In genomic region chr1:34746101-34746500, GRCh38 we compare ENCODE assay signal across 23 cellular contexts. TPM values are rescaled to one million over a fixed set of nuclear protein-coding genes. Genes with fewer than 3 reads are reported as not detected.
DNase-seq lines count a peak whose midpoint lies in the region; ATAC-seq, FAIRE-seq and TF ChIP-seq lines count a peak whose summit lies in the region.
"Had no signal": no experiment of that assay in that cellular context is flagged by ENCODE, and none has a peak within 500 bp of the region (broad histone marks: within the 10 kb centered on the region; RNA-seq: fewer than 3 reads in every experiment).

No MANE protein-coding gene starts in this region.

- H4K20me1 ChIP-seq in HepG2 (ENCODE audit: insufficient read depth, low read length) = no peaks in the 10 kb centered on the region

- peaks cover 46% of the 10 kb centered on the region for H3K27me3 Mint-ChIP-seq in mesothelial cell of epicardium (ENCODE audit: low read depth)

- H3K9me3 ChIP-seq in HepG2 (ENCODE audit: low read length) (no peaks in the 10 kb centered on the region), right lobe of liver (no peaks in the 10 kb centered on the region), neuronal stem cell (replicated peaks in 1 of 2; ENCODE audit: control insufficient read depth in 2 of 2, insufficient read depth in 1 of 2, low read depth in 1 of 2, low read length in 2 of 2) (no peaks in the 10 kb centered on the region)

- no peaks in the 10 kb centered on the region for H3K9me3 Mint-ChIP-seq in mesothelial cell of epicardium
- H3K9me3 Mint-ChIP-seq: CD4-positive, alpha-beta memory T cell had no signal

- no peak overlapping the region for H3K18ac ChIP-seq in neuronal stem cell (ENCODE audit: low read length)

- CTCF ChIA-PET in HepG2 (lab: Yijun Ruan, JAX; ENCODE audit: low intra/inter-chr PET ratio, low total read pairs) = no interaction called here

- no peaks in the 10 kb centered on the region for H3K4me1 Mint-ChIP-seq in mesothelial cell of epicardium

- H3K9ac ChIP-seq in HepG2 (ENCODE audit: insufficient read depth, low read depth, low read length) = no peak overlapping the region
- H3K9ac ChIP-seq in neuronal stem cell (ENCODE audit: low read depth, low read length, poor library complexity) = peak overlapping the region; percentile 45

- H3K36me3 Mint-ChIP-seq in mesothelial cell of epicardium = no peaks in the 10 kb centered on the region
- H3K36me3 Mint-ChIP-seq: CD4-positive, alpha-beta memory T cell had no signal

- no peak for TF ChIP-seq POLR2A in HepG2 (IDR thresholded peaks at IDR 0.05; ENCODE audit: insufficient read depth in 1 of 2, low read depth in 2 of 2, low read length in 2 of 2)
- no peak for TF ChIP-seq POLR2A in right lobe of liver (IDR thresholded peaks at IDR 0.05)

- H3K4me3 Mint-ChIP-seq in mesothelial cell of epicardium = no peak overlapping the region
- H3K4me3 Mint-ChIP-seq: CD4-positive, alpha-beta memory T cell had no signal

- H4K91ac ChIP-seq in neuronal stem cell (ENCODE audit: low read depth, low read length, poor library complexity) = no peak overlapping the region

- BruUV-seq in HepG2 (replicated peaks; lab: Mats Ljungman, UMichigan) = no TSS peak

- POLR2A ChIA-PET in HepG2 (lab: Yijun Ruan, JAX) = no interaction called here

- H2AFZ ChIP-seq in HepG2 (ENCODE audit: low read length) (no peak overlapping the region), neuronal stem cell (ENCODE audit: low read length) (no peak overlapping the region)

- H3K4me2 ChIP-seq in HepG2 (ENCODE audit: low read depth, low read length) (no peak overlapping the region), neuronal stem cell (ENCODE audit: insufficient read depth, low read length, poor library complexity, severe bottlenecking) (no peak overlapping the region)

- H3K36me3 ChIP-seq in HepG2 (replicated peaks in 1 of 2; ENCODE audit: control insufficient read depth in 1 of 2, insufficient read depth in 2 of 2, low read length in 2 of 2) = no peaks in the 10 kb centered on the region
- H3K36me3 ChIP-seq in right lobe of liver = no peaks in the 10 kb centered on the region
- H3K36me3 ChIP-seq in bronchial epithelial cell (ENCODE audit: control insufficient read depth, insufficient read depth, low read length) = no peaks in the 10 kb centered on the region
- no peaks in the 10 kb centered on the region for H3K36me3 ChIP-seq in neuronal stem cell (replicated peaks in 1 of 2; ENCODE audit: control insufficient read depth in 2 of 2, insufficient read depth in 2 of 2, low read length in 2 of 2)

- no peak overlapping the region for H2AK5ac ChIP-seq in neuronal stem cell (ENCODE audit: low read depth, low read length)

- H3K23ac ChIP-seq in neuronal stem cell (ENCODE audit: low read depth, low read length, poor library complexity) = no peak overlapping the region

- H3K4me3 ChIP-seq in HepG2 (replicated peaks in 1 of 3; ENCODE audit: insufficient read depth in 1 of 3, low read depth in 2 of 3, low read length in 3 of 3) = no peak overlapping the region
- no peak overlapping the region for H3K4me3 ChIP-seq in right lobe of liver
- H3K4me3 ChIP-seq in bronchial epithelial cell (ENCODE audit: low read depth, low read length) = no peak overlapping the region
- H3K4me3 ChIP-seq in neuronal stem cell (ENCODE audit: low read length in 2 of 2) = no peak overlapping the region

- intact Hi-C loops in HepG2 (cut with micrococcal nuclease; ENCODE audit: unreplicated experiment) = no loop called here
- intact Hi-C loops in right lobe of liver (cut with DNase I) = no loop called here

- H3K4me1 ChIP-seq in HepG2 (ENCODE audit: insufficient read depth, low read length) = peaks cover 6% of the 10 kb centered on the region; the same call in 1 of the 2 replicates
- no peaks in the 10 kb centered on the region for H3K4me1 ChIP-seq in right lobe of liver
- peaks cover 0 to 13% of the 10 kb centered on the region in 2 donors for H3K4me1 ChIP-seq in neuronal stem cell (ENCODE audit: control insufficient read depth in 2 of 2, insufficient read depth in 1 of 2, low read depth in 1 of 2, low read length in 2 of 2)

- no peak overlapping the region for H2BK15ac ChIP-seq in neuronal stem cell (ENCODE audit: low read length)

- no peak overlapping the region for H2BK12ac ChIP-seq in neuronal stem cell (ENCODE audit: low read length)

- WGBS in HepG2 (ENCODE audit: low lambda C conversion rate) = 0% methylated on average over 2 of the region's 4 CpGs
- no CpG with 5 or more reads among the region's 4 CpGs for WGBS in right lobe of liver (ENCODE audit: insufficient coverage, low coverage, low lambda C conversion rate, missing lambda C conversion rate)
- WGBS in neuronal stem cell (ENCODE audit: extremely low coverage in 2 of 2, insufficient read length in 2 of 2, insufficient replicate concordance in 1 of 2), 2 donors = no CpG with 5 or more reads among the region's 4 CpGs

- no peak for TF ChIP-seq RAD21 in HepG2 (CRISPR knock-in tag; IDR thresholded peaks at IDR 0.05)

- in situ Hi-C loops in HepG2 (cut with HindIII; ENCODE audit: extremely low pct_ligation_motif_present, low pct_unique_long_range_greater_than_20kb) = loop anchor here (10.0 kb wide), 3 partner anchors 201 to 1111 kb away; no protein-coding TSS in a partner anchor

- ATAC-seq in HepG2 = no peak
- ATAC-seq in right lobe of liver = no peak

- H4K8ac ChIP-seq in neuronal stem cell (ENCODE audit: low read depth, low read length) = no peak overlapping the region

- FAIRE-seq in HepG2 (lab: Jason Lieb, UNC) = no peak
- FAIRE-seq in bronchial epithelial cell (lab: Jason Lieb, UNC) = peak; percentile 86
- FAIRE-seq: GM12891 had no signal

- H3K27me3 ChIP-seq in HepG2 (ENCODE audit: control insufficient read depth in 1 of 2, insufficient read depth in 2 of 2, low read length in 2 of 2) = peaks cover 2 to 17% of the 10 kb centered on the region in 2 experiments; a peak in 4 of 5 replicates
- H3K27me3 ChIP-seq in right lobe of liver = no peaks in the 10 kb centered on the region
- no peaks in the 10 kb centered on the region for H3K27me3 ChIP-seq in bronchial epithelial cell (ENCODE audit: control insufficient read depth, insufficient read depth, low read length)
- H3K27me3 ChIP-seq in neuronal stem cell (ENCODE audit: control insufficient read depth in 3 of 3, insufficient read depth in 3 of 3, low read depth in 1 of 3, low read length in 3 of 3) = peaks cover 0 to 36% (median 0%) of the 10 kb centered on the region in 3 experiments

- TF ChIP-seq EP300 in HepG2 (IDR thresholded peaks at IDR 0.05; ENCODE audit: low read depth in 2 of 2, low read length in 2 of 2) (no peak), HepG2 (CRISPR knock-in tag; IDR thresholded peaks at IDR 0.05; ENCODE audit: borderline replicate concordance) (no peak)

- H2BK5ac ChIP-seq in neuronal stem cell (ENCODE audit: low read length) = no peak overlapping the region

- no peak for TF ChIP-seq CTCF in HepG2 (CRISPR knock-in tag; IDR thresholded peaks at IDR 0.05)
- TF ChIP-seq CTCF in right lobe of liver (IDR thresholded peaks at IDR 0.05) = no peak
- no peak for TF ChIP-seq CTCF in bronchial epithelial cell (IDR thresholded peaks at IDR 0.05; ENCODE audit: insufficient read depth, low read length, severe bottlenecking)
- TF ChIP-seq CTCF in mesothelial cell of epicardium (IDR thresholded peaks at IDR 0.05; ENCODE audit: unreplicated experiment) = no peak

- no peak overlapping the region for H3K27ac Mint-ChIP-seq in mesothelial cell of epicardium
- H3K27ac Mint-ChIP-seq: CD4-positive, alpha-beta memory T cell had no signal

- no peak for DNase-seq in HepG2 (ENCODE audit: low spot score)
- DNase-seq in right lobe of liver = no peak
- no peak for DNase-seq in bronchial epithelial cell (ENCODE audit: low read depth)
- no peak for DNase-seq in neuronal stem cell (ENCODE audit: low spot score)
- no peak for DNase-seq in stimulated activated CD8-positive, alpha-beta memory T cell treated with anti-CD3 and anti-CD28 coated beads, Interleukin-4, amount 100 ng/mL, for 48 hours
- DNase-seq in mesothelial cell of epicardium (ENCODE audit: low spot score in 2 of 2, unreplicated experiment in 2 of 2) = no peak
- no peak for DNase-seq in activated CD4-positive, alpha-beta T cell treated with anti-CD3 and anti-CD28 coated beads for 48 hours
- DNase-seq: 8988T; C1 segment of cervical spinal cord; Calu3; CD4-positive, alpha-beta memory T cell; COR-L47; DMS53; DMS79 treated with DMSO at 0.1 percent for 48 hours; GF-D8; GOT3; H7; HCEC 1CT had no signal

- H3K79me2 ChIP-seq in HepG2 (ENCODE audit: insufficient read depth, low read length) = no peaks in the 10 kb centered on the region

- H2BK120ac ChIP-seq in neuronal stem cell (ENCODE audit: low read depth, low read length) = no peak overlapping the region

- no peak overlapping the region for H3K4ac ChIP-seq in neuronal stem cell (ENCODE audit: low read length)

- H3K14ac ChIP-seq in neuronal stem cell (ENCODE audit: low read length) = no peak overlapping the region

- no peaks in the 10 kb centered on the region for H3K79me1 ChIP-seq in neuronal stem cell (ENCODE audit: low read depth, low read length)

- H3K27ac ChIP-seq in HepG2 (ENCODE audit: extremely low read length, insufficient read depth, low read length) (no peak overlapping the region), right lobe of liver (no peak overlapping the region), neuronal stem cell (replicated peaks; ENCODE audit: low read length) (no peak overlapping the region)

RNA-seq across cellular contexts. Expression of gene GJB5, which starts 8.7 kb away (rescaled TPM):
- total RNA-seq in HepG2 (2016; rRNA removed; fragmentation: Illumina TruSeq; extraction: Trizol) = not detected in 2 replicates
- not detected in 2 replicates for total RNA-seq in HepG2 (2016; cell fraction: cytosol; rRNA removed; fragmentation: Illumina TruSeq; extraction: Trizol; ENCODE audit: low read depth)
- total RNA-seq in HepG2 (2016; cell fraction: insoluble cytoplasmic fraction; rRNA removed; fragmentation: Illumina TruSeq; extraction: Trizol) = not detected in 2 replicates
- not detected in 2 replicates for total RNA-seq in HepG2 (2016; cell fraction: membrane; rRNA removed; fragmentation: Illumina TruSeq; extraction: Trizol)
- not detected in 2 replicates for total RNA-seq in HepG2 (2016; cell fraction: nucleus; rRNA removed; fragmentation: Illumina TruSeq; extraction: Trizol)
- not detected in 2 replicates for polyA plus RNA-seq in HepG2 (2011; rRNA removed)
- not detected in 2 replicates for polyA plus RNA-seq in HepG2 (2011; cell fraction: cytosol; rRNA removed)
- polyA plus RNA-seq in HepG2 (2011; cell fraction: nucleus; rRNA removed) = not detected in 2 replicates
- not detected in 2 replicates for polyA plus RNA-seq in HepG2 (2012)
- not detected in 2 replicates for polyA plus RNA-seq in HepG2 (2016; cell fraction: cytosol; fragmentation: Illumina TruSeq; extraction: Trizol; ENCODE audit: low read depth)
- not detected in 2 replicates for polyA plus RNA-seq in HepG2 (2016; cell fraction: insoluble cytoplasmic fraction; fragmentation: Illumina TruSeq; extraction: Trizol; ENCODE audit: low read depth)
- not detected in 2 replicates for polyA plus RNA-seq in HepG2 (2016; cell fraction: membrane; fragmentation: Illumina TruSeq; extraction: Trizol; ENCODE audit: low read depth)
- not detected in 2 replicates for polyA plus RNA-seq in HepG2 (2016; cell fraction: nucleus; fragmentation: Illumina TruSeq; extraction: Trizol; ENCODE audit: insufficient read depth, low read depth)
- polyA minus RNA-seq in HepG2 (2011; rRNA and poly(A)+ RNA removed; ENCODE audit: low replicate concordance) = 16.6 TPM in 1 of 2 replicates, not detected in the other
- polyA minus RNA-seq in HepG2 (2011; cell fraction: cytosol; rRNA and poly(A)+ RNA removed) = not detected in 2 replicates
- not detected in 2 replicates for polyA minus RNA-seq in HepG2 (2011; cell fraction: nucleus; rRNA and poly(A)+ RNA removed)
- not detected for total RNA-seq in right lobe of liver
- 95.8 and 101 TPM in 2 replicates for total RNA-seq in bronchial epithelial cell
- 0.03 TPM for polyA plus RNA-seq in neuronal stem cell (2013, experiment 1 of 2)
- polyA plus RNA-seq in neuronal stem cell (2013, experiment 2 of 2) = 0.07 TPM
- 0.27 to 0.44 TPM (median 0.38 TPM) in 3 replicates for total RNA-seq in mesothelial cell of epicardium
- total RNA-seq: A673; CD4-positive, alpha-beta memory T cell; Daoy had no signal
- polyA plus RNA-seq: BJ; CD4-positive, alpha-beta memory T cell had no signal

RNA-seq across cellular contexts. Expression of gene GJB4, which starts 13.4 kb away (rescaled TPM):
- total RNA-seq in HepG2 (2016; rRNA removed; fragmentation: Illumina TruSeq; extraction: Trizol) (not detected in 2 replicates), right lobe of liver (not detected), bronchial epithelial cell (8.2 and 17.3 TPM in 2 replicates), mesothelial cell of epicardium (not detected in 3 replicates)
- total RNA-seq in HepG2 (2016; cell fraction: cytosol; rRNA removed; fragmentation: Illumina TruSeq; extraction: Trizol; ENCODE audit: low read depth) = not detected in 2 replicates
- total RNA-seq in HepG2 (2016; cell fraction: insoluble cytoplasmic fraction; rRNA removed; fragmentation: Illumina TruSeq; extraction: Trizol) = not detected in 2 replicates
- total RNA-seq in HepG2 (2016; cell fraction: membrane; rRNA removed; fragmentation: Illumina TruSeq; extraction: Trizol) = not detected in 2 replicates
- total RNA-seq in HepG2 (2016; cell fraction: nucleus; rRNA removed; fragmentation: Illumina TruSeq; extraction: Trizol) = not detected in 2 replicates
- not detected in 2 replicates for polyA plus RNA-seq in HepG2 (2011; rRNA removed)
- not detected in 2 replicates for polyA plus RNA-seq in HepG2 (2011; cell fraction: cytosol; rRNA removed)
- not detected in 2 replicates for polyA plus RNA-seq in HepG2 (2011; cell fraction: nucleus; rRNA removed)
- not detected in 2 replicates for polyA plus RNA-seq in HepG2 (2012)
- polyA plus RNA-seq in HepG2 (2016; cell fraction: cytosol; fragmentation: Illumina TruSeq; extraction: Trizol; ENCODE audit: low read depth) = not detected in 2 replicates
- not detected in 2 replicates for polyA plus RNA-seq in HepG2 (2016; cell fraction: insoluble cytoplasmic fraction; fragmentation: Illumina TruSeq; extraction: Trizol; ENCODE audit: low read depth)
- polyA plus RNA-seq in HepG2 (2016; cell fraction: membrane; fragmentation: Illumina TruSeq; extraction: Trizol; ENCODE audit: low read depth) = not detected in 2 replicates
- polyA plus RNA-seq in HepG2 (2016; cell fraction: nucleus; fragmentation: Illumina TruSeq; extraction: Trizol; ENCODE audit: insufficient read depth, low read depth) = not detected in 2 replicates
- 0.14 TPM in 1 of 2 replicates, not detected in the other for polyA minus RNA-seq in HepG2 (2011; rRNA and poly(A)+ RNA removed; ENCODE audit: low replicate concordance)
- polyA minus RNA-seq in HepG2 (2011; cell fraction: cytosol; rRNA and poly(A)+ RNA removed) = not detected in 2 replicates
- not detected in 2 replicates for polyA minus RNA-seq in HepG2 (2011; cell fraction: nucleus; rRNA and poly(A)+ RNA removed)
- polyA plus RNA-seq in neuronal stem cell (2013, experiment 1 of 2) = not detected
- polyA plus RNA-seq in neuronal stem cell (2013, experiment 2 of 2) = not detected
- total RNA-seq: A673; CD4-positive, alpha-beta memory T cell; G401; H7 had no signal
- polyA plus RNA-seq: BJ; CD4-positive, alpha-beta memory T cell had no signal

RNA-seq across cellular contexts. Expression of gene GJB3, which starts 34.9 kb away (rescaled TPM):
- total RNA-seq in HepG2 (2016; rRNA removed; fragmentation: Illumina TruSeq; extraction: Trizol) (not detected in 2 replicates), right lobe of liver (1 to 10 TPM in 1 of 6 experiments, under 1 TPM in 5; 0.12 to 1.3 (median 0.23) TPM), bronchial epithelial cell (136 and 159 TPM in 2 replicates), mesothelial cell of epicardium (0.14 TPM in 1 of 3 replicates, not detected in the others)
- total RNA-seq in HepG2 (2016; cell fraction: cytosol; rRNA removed; fragmentation: Illumina TruSeq; extraction: Trizol; ENCODE audit: low read depth) = not detected in 2 replicates
- total RNA-seq in HepG2 (2016; cell fraction: insoluble cytoplasmic fraction; rRNA removed; fragmentation: Illumina TruSeq; extraction: Trizol) = not detected in 2 replicates
- total RNA-seq in HepG2 (2016; cell fraction: membrane; rRNA removed; fragmentation: Illumina TruSeq; extraction: Trizol) = not detected in 2 replicates
- not detected in 2 replicates for total RNA-seq in HepG2 (2016; cell fraction: nucleus; rRNA removed; fragmentation: Illumina TruSeq; extraction: Trizol)
- polyA plus RNA-seq in HepG2 (2011; rRNA removed) = not detected in 2 replicates
- not detected in 2 replicates for polyA plus RNA-seq in HepG2 (2011; cell fraction: cytosol; rRNA removed)
- polyA plus RNA-seq in HepG2 (2011; cell fraction: nucleus; rRNA removed) = not detected in 2 replicates
- polyA plus RNA-seq in HepG2 (2012) = not detected in 2 replicates
- polyA plus RNA-seq in HepG2 (2016; cell fraction: cytosol; fragmentation: Illumina TruSeq; extraction: Trizol; ENCODE audit: low read depth) = not detected in 2 replicates
- not detected in 2 replicates for polyA plus RNA-seq in HepG2 (2016; cell fraction: insoluble cytoplasmic fraction; fragmentation: Illumina TruSeq; extraction: Trizol; ENCODE audit: low read depth)
- polyA plus RNA-seq in HepG2 (2016; cell fraction: membrane; fragmentation: Illumina TruSeq; extraction: Trizol; ENCODE audit: low read depth) = not detected in 2 replicates
- polyA plus RNA-seq in HepG2 (2016; cell fraction: nucleus; fragmentation: Illumina TruSeq; extraction: Trizol; ENCODE audit: insufficient read depth, low read depth) = not detected in 2 replicates
- polyA minus RNA-seq in HepG2 (2011; rRNA and poly(A)+ RNA removed; ENCODE audit: low replicate concordance) = 32.8 TPM in 1 of 2 replicates, not detected in the other
- polyA minus RNA-seq in HepG2 (2011; cell fraction: cytosol; rRNA and poly(A)+ RNA removed) = not detected in 2 replicates
- polyA minus RNA-seq in HepG2 (2011; cell fraction: nucleus; rRNA and poly(A)+ RNA removed) = not detected in 2 replicates
- polyA plus RNA-seq in neuronal stem cell (2013, experiment 1 of 2) = not detected
- not detected for polyA plus RNA-seq in neuronal stem cell (2013, experiment 2 of 2)
- total RNA-seq: A673; CD4-positive, alpha-beta memory T cell; Daoy; G401 had no signal
- polyA plus RNA-seq: BJ; CD4-positive, alpha-beta memory T cell had no signal

RNA-seq across cellular contexts. Expression of gene GJA4, which starts 46.7 kb away (rescaled TPM):
- total RNA-seq in HepG2 (2016; rRNA removed; fragmentation: Illumina TruSeq; extraction: Trizol) (not detected in 2 replicates), right lobe of liver (10 to 100 TPM in 2 of 6 experiments, 1 to 10 TPM in 4; 4.3 to 21.8 (median 7.6) TPM), bronchial epithelial cell (not detected in 2 replicates), mesothelial cell of epicardium (not detected in 3 replicates)
- not detected in 2 replicates for total RNA-seq in HepG2 (2016; cell fraction: cytosol; rRNA removed; fragmentation: Illumina TruSeq; extraction: Trizol; ENCODE audit: low read depth)
- not detected in 2 replicates for total RNA-seq in HepG2 (2016; cell fraction: insoluble cytoplasmic fraction; rRNA removed; fragmentation: Illumina TruSeq; extraction: Trizol)
- not detected in 2 replicates for total RNA-seq in HepG2 (2016; cell fraction: membrane; rRNA removed; fragmentation: Illumina TruSeq; extraction: Trizol)
- not detected in 2 replicates for total RNA-seq in HepG2 (2016; cell fraction: nucleus; rRNA removed; fragmentation: Illumina TruSeq; extraction: Trizol)
- not detected in 2 replicates for polyA plus RNA-seq in HepG2 (2011; rRNA removed)
- not detected in 2 replicates for polyA plus RNA-seq in HepG2 (2011; cell fraction: cytosol; rRNA removed)
- 0.12 TPM in 1 of 2 replicates, not detected in the other for polyA plus RNA-seq in HepG2 (2011; cell fraction: nucleus; rRNA removed)
- not detected in 2 replicates for polyA plus RNA-seq in HepG2 (2012)
- not detected in 2 replicates for polyA plus RNA-seq in HepG2 (2016; cell fraction: cytosol; fragmentation: Illumina TruSeq; extraction: Trizol; ENCODE audit: low read depth)
- polyA plus RNA-seq in HepG2 (2016; cell fraction: insoluble cytoplasmic fraction; fragmentation: Illumina TruSeq; extraction: Trizol; ENCODE audit: low read depth) = not detected in 2 replicates
- polyA plus RNA-seq in HepG2 (2016; cell fraction: membrane; fragmentation: Illumina TruSeq; extraction: Trizol; ENCODE audit: low read depth) = not detected in 2 replicates
- polyA plus RNA-seq in HepG2 (2016; cell fraction: nucleus; fragmentation: Illumina TruSeq; extraction: Trizol; ENCODE audit: insufficient read depth, low read depth) = not detected in 2 replicates
- 0.14 TPM in 1 of 2 replicates, not detected in the other for polyA minus RNA-seq in HepG2 (2011; rRNA and poly(A)+ RNA removed; ENCODE audit: low replicate concordance)
- not detected in 2 replicates for polyA minus RNA-seq in HepG2 (2011; cell fraction: cytosol; rRNA and poly(A)+ RNA removed)
- polyA minus RNA-seq in HepG2 (2011; cell fraction: nucleus; rRNA and poly(A)+ RNA removed) = not detected in 2 replicates
- 0.01 TPM for polyA plus RNA-seq in neuronal stem cell (2013, experiment 1 of 2)
- polyA plus RNA-seq in neuronal stem cell (2013, experiment 2 of 2) = not detected
- total RNA-seq: A673; Calu3; CD4-positive, alpha-beta memory T cell; Daoy; G401 had no signal
- polyA plus RNA-seq: BJ; CD4-positive, alpha-beta memory T cell had no signal

Comparison
In these comparisons a context has a peak if more than half of its experiments do, and no peak if none do; other contexts are left out.
1. RNA of gene GJB5, which starts 8.7 kb away (total RNA-seq): 95.8 to 101 TPM in bronchial epithelial cell; 0.27 to 0.44 TPM in mesothelial cell of epicardium, not detected in HepG2 and not detected in right lobe of liver; every median in the first group is over 10 times any median in the second.
2. RNA of gene GJB3, which starts 34.9 kb away (total RNA-seq): 136 to 159 TPM in bronchial epithelial cell; 0.12 to 1.3 TPM in right lobe of liver, not detected in HepG2 and 0.14 TPM in mesothelial cell of epicardium; every median in the first group is over 10 times any median in the second.